ENCODE assay signal across 8 cellular contexts in genomic region chr12:119989619-119990381, GRCh38. TPM values are rescaled to one million over a fixed set of nuclear protein-coding genes. Genes with fewer than 3 reads are reported as not detected.
A peak's percentile ranks its signal among the peaks of the same experiment; 100 is the strongest.
DNase-seq lines count a peak whose midpoint lies in the region; TF ChIP-seq lines count a peak whose summit lies in the region.

No MANE protein-coding gene starts in this region.

- peak overlapping the region; percentile 82 for H3K27ac Mint-ChIP-seq in activated CD4-positive, alpha-beta memory T cell treated with anti-CD3 and anti-CD28 coated beads for 36 hours

- no peaks in the 10 kb centered on the region for H3K9me3 Mint-ChIP-seq in activated CD4-positive, alpha-beta memory T cell treated with anti-CD3 and anti-CD28 coated beads for 36 hours

- TF ChIP-seq POLR2A in NB4 (IDR thresholded peaks at IDR 0.05; ENCODE audit: extremely low read depth, insufficient read length) (no peak), lower leg skin (IDR thresholded peaks at IDR 0.05) (no peak)

- no peaks in the 10 kb centered on the region for H3K9me3 ChIP-seq in ectodermal cell (ENCODE audit: control insufficient read depth, low read length)

- peak overlapping the region; percentile 55 for H3K4me3 ChIP-seq in GM12875 (ENCODE audit: low read depth, low read length)
- no peak overlapping the region for H3K4me3 ChIP-seq in NB4 (ENCODE audit: low read depth, low read length)
- peak overlapping the region; percentile 53 for H3K4me3 ChIP-seq in ectodermal cell (ENCODE audit: insufficient read depth, low read depth, low read length)
- no peak overlapping the region for H3K4me3 ChIP-seq in lower leg skin (ENCODE audit: low read depth, poor library complexity, severe bottlenecking)

- CTCF ChIA-PET in activated CD4-positive, alpha-beta memory T cell treated with anti-CD3 and anti-CD28 coated beads for 36 hours (lab: Charles Lee), result interaction anchor here (0.6 to 2.9 kb wide), 15 partner anchors 9 to 322 kb away, joined by 3 to 25 read pairs (median 4); partner anchors contain the start of genes PRKAB1 and RAB35

- H3K27ac ChIP-seq in ectodermal cell (ENCODE audit: insufficient read depth, low read depth, low read length, poor library complexity, severe bottlenecking), result no peak overlapping the region

- WGBS in ectodermal cell, 2 experiments, result 1% methylated on average over 98 of the region's 98 CpGs
- 1 to 2% methylated on average over 34 to 39 of the region's 98 CpGs for WGBS in lower leg skin, 2 donors

- POLR2A ChIA-PET in activated CD4-positive, alpha-beta memory T cell treated with anti-CD3 and anti-CD28 coated beads for 36 hours (lab: Charles Lee), result interaction anchor here (0.7 to 10.6 kb wide), 15 partner anchors 9 to 322 kb away, joined by 3 to 209 read pairs (median 6); partner anchors contain the start of genes PRKAB1, PXN, RAB35 and RNU4-1

- H3K36me3 ChIP-seq in ectodermal cell (ENCODE audit: control insufficient read depth, insufficient read depth, low read length), result no peaks in the 10 kb centered on the region

- intact Hi-C loops in activated CD4-positive, alpha-beta memory T cell treated with anti-CD3 and anti-CD28 coated beads for 36 hours (cut with micrococcal nuclease), result loop anchor here (1.0 to 10.0 kb wide), 5 partner anchors 23 to 323 kb away; partner anchors contain the start of gene CIT
- intact Hi-C loops in lower leg skin (cut with DNase I; ENCODE audit: low total_unique reads), result no loop called here

- DNase-seq in HCEC 1CT (peak; percentile 16), NB4 (ENCODE audit: low read depth) (peak; percentile 86), lower leg skin (ENCODE audit: low spot score in 2 of 2) (peak; percentile 44 to 90), NCI-H446 treated with DMSO at 0.1 percent for 48 hours (lab: John Stamatoyannopoulos, UW) (no peak)
- peak; percentile 85 for DNase-seq in activated CD4-positive, alpha-beta memory T cell treated with anti-CD3 and anti-CD28 coated beads for 36 hours
- peak; percentile 55 to 73 for DNase-seq in stimulated activated CD4-positive, alpha-beta T cell treated with anti-CD3 and anti-CD28 coated beads, Interleukin-4, amount 100 ng/mL, for 4 hours

- H3K27me3 Mint-ChIP-seq in activated CD4-positive, alpha-beta memory T cell treated with anti-CD3 and anti-CD28 coated beads for 36 hours, result no peaks in the 10 kb centered on the region

- peaks cover 38% of the 10 kb centered on the region for H3K27me3 ChIP-seq in ectodermal cell (ENCODE audit: control insufficient read depth, insufficient read depth, low read length, poor library complexity, severe bottlenecking)

- H3K4me1 Mint-ChIP-seq in activated CD4-positive, alpha-beta memory T cell treated with anti-CD3 and anti-CD28 coated beads for 36 hours (ENCODE audit: low read depth), result peaks cover 49% of the 10 kb centered on the region

- no peak for TF ChIP-seq CTCF in GM12875 (IDR thresholded peaks at IDR 0.05; ENCODE audit: borderline replicate concordance, insufficient read depth, low read depth, low read length)
- TF ChIP-seq CTCF in NB4 (IDR thresholded peaks at IDR 0.05; ENCODE audit: low read depth, low read length), result no peak
- TF ChIP-seq CTCF in lower leg skin (IDR thresholded peaks at IDR 0.05), result no peak

- H3K36me3 Mint-ChIP-seq in activated CD4-positive, alpha-beta memory T cell treated with anti-CD3 and anti-CD28 coated beads for 36 hours, result peaks cover 39% of the 10 kb centered on the region

- H3K4me3 Mint-ChIP-seq in activated CD4-positive, alpha-beta memory T cell treated with anti-CD3 and anti-CD28 coated beads for 36 hours, result peak overlapping the region; percentile 88

- H3K4me1 ChIP-seq in ectodermal cell (ENCODE audit: control insufficient read depth, insufficient read depth, low read length), result peaks cover 9% of the 10 kb centered on the region

RNA-seq across cellular contexts. Expression of gene BICDL1, which starts 0.8 kb away (rescaled TPM):
- total RNA-seq in activated CD4-positive, alpha-beta memory T cell treated with anti-CD3 and anti-CD28 coated beads for 36 hours, result 100 to 1,000 TPM; 143 to 155 TPM
- 8.4 TPM for polyA plus RNA-seq in ectodermal cell (2013, experiment 1 of 4)
- 6.2 TPM for polyA plus RNA-seq in ectodermal cell (2013, experiment 2 of 4)
- polyA plus RNA-seq in ectodermal cell (2013, experiment 3 of 4), result 4.1 TPM
- 5.1 TPM for polyA plus RNA-seq in ectodermal cell (2013, experiment 4 of 4)
- total RNA-seq in lower leg skin, result 100 to 1,000 TPM in 3 of 4 donors, 10 to 100 TPM in 1; 98.2 to 190 (median 131) TPM

Comparison
In these comparisons a context has a peak if more than half of its experiments do, and no peak if none do; other contexts are left out.
1. H3K4me3 ChIP-seq: peak in GM12875 (single experiment) and ectodermal cell (single experiment); none in NB4 (single experiment) and lower leg skin (single experiment).